27 cellular contexts compared by ENCODE assay signal in the genomic region with DNA sequence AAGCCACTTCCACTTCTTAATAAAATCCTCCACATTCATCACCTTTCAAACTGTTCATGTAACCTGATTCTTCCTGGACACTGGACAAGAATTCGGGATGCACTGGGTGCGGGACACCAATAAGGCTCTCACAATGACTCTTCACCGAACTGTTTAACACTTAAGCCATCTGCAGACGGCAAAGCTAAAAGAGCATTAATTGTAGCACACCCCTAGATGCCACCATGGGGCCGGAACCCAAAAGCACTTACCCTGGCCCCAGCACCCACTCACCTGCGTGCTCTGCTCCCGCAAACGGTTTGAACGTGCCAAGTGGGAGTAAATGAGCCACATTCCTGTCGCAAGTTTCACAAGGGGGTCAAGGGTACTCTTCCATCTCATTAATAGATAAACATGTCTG.
"Had no signal": no experiment of that assay in that cellular context is flagged by ENCODE, and none has a peak within 500 bp of the region (broad histone marks: within the 10 kb centered on the region; RNA-seq: fewer than 3 reads in every experiment).

No MANE protein-coding gene starts in this region.

- H3K4me2 ChIP-seq: hepatocyte had no signal

- H3K4me3 Mint-ChIP-seq: activated CD4-positive, alpha-beta T cell treated with anti-CD3 and anti-CD28 coated beads, Interleukin-2, amount 10 ng/mL, durations not matched to agents 7 days and 5 days; activated CD8-positive, alpha-beta memory T cell treated with anti-CD3 and anti-CD28 coated beads, Interleukin-2, amount 10 ng/mL, durations not matched to agents 7 days and 5 days; activated CD8-positive, alpha-beta T cell treated with anti-CD3 and anti-CD28 coated beads for 36 hours; activated naive CD4-positive, alpha-beta T cell treated with anti-CD3 and anti-CD28 coated beads, Interleukin-2, amount 10 ng/mL, durations not matched to agents 7 days and 5 days; dendritic cell treated with granulocyte-macrophage colony-stimulating factor and Interleukin-4, amounts not matched to agents 40 ng/mL and 50 ng/mL, for 4 days; natural killer cell; stimulated activated naive CD8-positive, alpha-beta T cell treated with anti-CD3 and anti-CD28 coated beads, Interleukin-15, Interleukin-2, amounts not matched to agents 100 ng/mL and 50 ng/mL, for 24 hours had no signal

- H3K36me3 Mint-ChIP-seq: activated CD8-positive, alpha-beta memory T cell treated with anti-CD3 and anti-CD28 coated beads, Interleukin-2, amount 10 ng/mL, durations not matched to agents 7 days and 5 days; activated naive CD4-positive, alpha-beta T cell treated with anti-CD3 and anti-CD28 coated beads, Interleukin-2, amount 10 ng/mL, durations not matched to agents 7 days and 5 days had no signal

- H3K4me3 ChIP-seq: cardiac muscle cell, hepatocyte, ovary, psoas muscle, right atrium auricular region, thyroid gland, upper lobe of right lung had no signal

- ATAC-seq: activated CD8-positive, alpha-beta memory T cell treated with anti-CD3 and anti-CD28 coated beads, Interleukin-2, amount 10 ng/mL, durations not matched to agents 7 days and 5 days; activated CD8-positive, alpha-beta T cell treated with anti-CD3 and anti-CD28 coated beads for 36 hours; esophagus mucosa; natural killer cell; psoas muscle; upper lobe of right lung had no signal

- H3K4me1 ChIP-seq: psoas muscle, right atrium auricular region, thyroid gland, upper lobe of right lung had no signal

- H3K27me3 Mint-ChIP-seq: activated CD4-positive, alpha-beta T cell treated with anti-CD3 and anti-CD28 coated beads, Interleukin-2, amount 10 ng/mL, durations not matched to agents 7 days and 5 days; activated CD8-positive, alpha-beta memory T cell treated with anti-CD3 and anti-CD28 coated beads, Interleukin-2, amount 10 ng/mL, durations not matched to agents 7 days and 5 days; activated CD8-positive, alpha-beta T cell treated with anti-CD3 and anti-CD28 coated beads for 36 hours; activated naive CD4-positive, alpha-beta T cell treated with anti-CD3 and anti-CD28 coated beads, Interleukin-2, amount 10 ng/mL, durations not matched to agents 7 days and 5 days; dendritic cell treated with granulocyte-macrophage colony-stimulating factor and Interleukin-4, amounts not matched to agents 40 ng/mL and 50 ng/mL, for 4 days; stimulated activated naive CD8-positive, alpha-beta T cell treated with anti-CD3 and anti-CD28 coated beads, Interleukin-15, Interleukin-2, amounts not matched to agents 100 ng/mL and 50 ng/mL, for 24 hours had no signal

- H3K27ac ChIP-seq: cardiac muscle cell, hepatocyte, ovary, psoas muscle, right atrium auricular region, thyroid gland, upper lobe of right lung, WERI-Rb-1 had no signal

- DNase-seq: activated CD4-positive, alpha-beta T cell treated with anti-CD3 and anti-CD28 coated beads, Interleukin-2, amount 10 ng/mL, durations not matched to agents 7 days and 5 days; activated CD4-positive, CD25-positive, alpha-beta regulatory T cell treated with anti-CD3 and anti-CD28 coated beads, Interleukin-2, amount 50 U/mL, for 72 hours; activated CD8-positive, alpha-beta memory T cell treated with anti-CD3 and anti-CD28 coated beads, Interleukin-2, amount 10 ng/mL, durations not matched to agents 7 days and 5 days; activated CD8-positive, alpha-beta T cell treated with anti-CD3 and anti-CD28 coated beads for 36 hours; activated effector memory CD4-positive, alpha-beta T cell treated with anti-CD3 and anti-CD28 coated beads, Interleukin-2, amount 50 U/mL, for 16 hours; activated naive CD4-positive, alpha-beta T cell treated with anti-CD3 and anti-CD28 coated beads, Interleukin-2, amount 10 ng/mL, durations not matched to agents 7 days and 5 days; activated T-cell treated with anti-CD3 and anti-CD28 coated beads for 4 hours; effector CD8-positive, alpha-beta T cell; glutamatergic neuron; midbrain; natural killer cell; ovary; psoas muscle; stimulated activated CD4-positive, alpha-beta T cell treated with anti-CD3 and anti-CD28 coated beads, Interleukin-4, amount 100 ng/mL, for 24 hours; substantia nigra; thyroid gland; upper lobe of right lung; WERI-Rb-1 had no signal

- H3K9me3 ChIP-seq: ovary, psoas muscle, right atrium auricular region, thyroid gland, upper lobe of right lung had no signal

- H3K36me3 ChIP-seq: cardiac muscle cell, ovary, right atrium auricular region, thyroid gland, upper lobe of right lung, WERI-Rb-1 had no signal

- H3K27me3 ChIP-seq: cardiac muscle cell, hepatocyte, right atrium auricular region, thyroid gland, upper lobe of right lung had no signal

- FAIRE-seq: endothelial cell of umbilical vein, frontal cortex, TTC549 had no signal

- H3K79me2 ChIP-seq: hepatocyte had no signal

- H2AFZ ChIP-seq: hepatocyte had no signal

- H3K27ac Mint-ChIP-seq: activated CD4-positive, alpha-beta T cell treated with anti-CD3 and anti-CD28 coated beads, Interleukin-2, amount 10 ng/mL, durations not matched to agents 7 days and 5 days; activated CD8-positive, alpha-beta memory T cell treated with anti-CD3 and anti-CD28 coated beads, Interleukin-2, amount 10 ng/mL, durations not matched to agents 7 days and 5 days; activated CD8-positive, alpha-beta T cell treated with anti-CD3 and anti-CD28 coated beads for 36 hours; activated naive CD4-positive, alpha-beta T cell treated with anti-CD3 and anti-CD28 coated beads, Interleukin-2, amount 10 ng/mL, durations not matched to agents 7 days and 5 days; dendritic cell treated with granulocyte-macrophage colony-stimulating factor and Interleukin-4, amounts not matched to agents 40 ng/mL and 50 ng/mL, for 4 days; natural killer cell; stimulated activated naive CD8-positive, alpha-beta T cell treated with anti-CD3 and anti-CD28 coated beads, Interleukin-15, Interleukin-2, amounts not matched to agents 100 ng/mL and 50 ng/mL, for 24 hours had no signal

- H3K4me1 Mint-ChIP-seq: activated CD4-positive, alpha-beta T cell treated with anti-CD3 and anti-CD28 coated beads, Interleukin-2, amount 10 ng/mL, durations not matched to agents 7 days and 5 days; activated CD8-positive, alpha-beta memory T cell treated with anti-CD3 and anti-CD28 coated beads, Interleukin-2, amount 10 ng/mL, durations not matched to agents 7 days and 5 days; activated naive CD4-positive, alpha-beta T cell treated with anti-CD3 and anti-CD28 coated beads, Interleukin-2, amount 10 ng/mL, durations not matched to agents 7 days and 5 days; natural killer cell had no signal
